Comparison of ENCODE assay signal across 12 cellular contexts in genomic region chr10:72218756-72219155, GRCh38. TPM values are rescaled to one million over a fixed set of nuclear protein-coding genes. Genes with fewer than 3 reads are reported as not detected.
DNase-seq lines count a peak whose midpoint lies in the region; ATAC-seq and TF ChIP-seq lines count a peak whose summit lies in the region.
"Had no signal": no experiment of that assay in that cellular context is flagged by ENCODE, and none has a peak within 500 bp of the region (broad histone marks: within the 10 kb centered on the region; RNA-seq: fewer than 3 reads in every experiment).

No MANE protein-coding gene starts in this region.

- no peak for DNase-seq in CD4-positive, alpha-beta memory T cell
- no peak for DNase-seq in PC-9
- no peak for DNase-seq in amniotic stem cell (lab: John Stamatoyannopoulos, UW)
- no peak for DNase-seq in SHP77 treated with DMSO at 0.1 percent for 48 hours (lab: John Stamatoyannopoulos, UW)
- DNase-seq: activated CD8-positive, alpha-beta memory T cell treated with anti-CD3 and anti-CD28 coated beads for 24 hours; effector CD4-positive, alpha-beta T cell; kidney; stimulated activated CD4-positive, alpha-beta T cell treated with anti-CD3 and anti-CD28 coated beads, Interleukin-2, amount 100 ng/mL, for 48 hours had no signal

- CTCF ChIA-PET in CD4-positive, alpha-beta memory T cell (lab: Charles Lee; ENCODE audit: partially characterized antibody), result interaction anchor here (1.0 to 9.1 kb wide), 13 partner anchors 11 to 322 kb away, joined by 3 to 89 read pairs (median 4); no protein-coding TSS in a partner anchor
- CTCF ChIA-PET in PC-9 (lab: Charles Lee), result interaction anchor here (1.1 to 1.5 kb wide), 2 partner anchors 92 to 119 kb away, joined by 3 read pairs; no protein-coding TSS in a partner anchor

- H2AFZ ChIP-seq in PC-9, result no peak overlapping the region

- H4K20me1 ChIP-seq in PC-9 (ENCODE audit: insufficient read depth), result no peaks in the 10 kb centered on the region

- peak overlapping the region; percentile 30 for H3K27ac ChIP-seq in CD4-positive, alpha-beta memory T cell (ENCODE audit: low read depth, low read length)
- peak overlapping the region; percentile 48 for H3K27ac ChIP-seq in PC-9
- H3K27ac ChIP-seq in rectal smooth muscle tissue (ENCODE audit: low read depth, low read length), result peak overlapping the region; percentile 2

- no peaks in the 10 kb centered on the region for H3K9me3 Mint-ChIP-seq in CD4-positive, alpha-beta memory T cell

- peaks cover 67% of the 10 kb centered on the region for H3K79me2 ChIP-seq in PC-9 (ENCODE audit: low read depth)

- intact Hi-C loops in CD4-positive, alpha-beta memory T cell (cut with micrococcal nuclease), result loop anchor here (2.0 to 10.0 kb wide), 4 partner anchors 44 to 156 kb away; partner anchors contain the start of gene DDIT4
- intact Hi-C loops in PC-9 (cut with micrococcal nuclease; ENCODE audit: unreplicated experiment), result loop anchor here (5.0 kb wide), 1 partner anchor 246 kb away; no protein-coding TSS in a partner anchor

- H3F3A ChIP-seq in PC-9 (ENCODE audit: insufficient read depth, low read depth), result peaks cover 65% of the 10 kb centered on the region

- no peaks in the 10 kb centered on the region for H3K9me2 ChIP-seq in PC-9 (ENCODE audit: insufficient read depth)

- no TSS peak for BruUV-seq in PC-9 (replicated peaks; lab: Mats Ljungman, UMichigan)

- H3K36me3 ChIP-seq in CD4-positive, alpha-beta memory T cell (ENCODE audit: insufficient read depth, low read length), result peaks cover 3% of the 10 kb centered on the region
- peaks cover 33% of the 10 kb centered on the region for H3K36me3 ChIP-seq in PC-9 (ENCODE audit: low read depth)
- H3K36me3 ChIP-seq in endocrine pancreas (ENCODE audit: control insufficient read depth, insufficient read depth, low read length), result no peaks in the 10 kb centered on the region
- no peaks in the 10 kb centered on the region for H3K36me3 ChIP-seq in rectal smooth muscle tissue (ENCODE audit: control insufficient read depth, insufficient read depth, low read length)

- H3K27me3 Mint-ChIP-seq in CD4-positive, alpha-beta memory T cell, result no peaks in the 10 kb centered on the region

- H3K36me3 Mint-ChIP-seq in CD4-positive, alpha-beta memory T cell, result peaks cover 13 to 35% of the 10 kb centered on the region in 2 donors

- H3K27ac Mint-ChIP-seq in CD4-positive, alpha-beta memory T cell, result peak overlapping the region; percentile 33 to 97 (median 85)

- H3K27me3 ChIP-seq in CD4-positive, alpha-beta memory T cell (ENCODE audit: insufficient read depth, low read length), result no peaks in the 10 kb centered on the region
- H3K27me3 ChIP-seq in PC-9 (ENCODE audit: insufficient read depth, low read depth) (no peaks in the 10 kb centered on the region), endocrine pancreas (ENCODE audit: control insufficient read depth, insufficient read depth, low read length) (no peaks in the 10 kb centered on the region), rectal smooth muscle tissue (ENCODE audit: control insufficient read depth, insufficient read depth, low read length) (no peaks in the 10 kb centered on the region)

- no peak for TF ChIP-seq CTCF in PC-9 (conservative IDR thresholded peaks at IDR 0.05)

- no peak overlapping the region for H3K9ac ChIP-seq in endocrine pancreas (ENCODE audit: control insufficient read depth, insufficient read depth, low read length)
- H3K9ac ChIP-seq in rectal smooth muscle tissue (ENCODE audit: low read length), result no peak overlapping the region

- H3K4me1 Mint-ChIP-seq in CD4-positive, alpha-beta memory T cell, result peaks cover 31 to 64% (median 49%) of the 10 kb centered on the region in 4 donors

- POLR2A ChIA-PET in CD4-positive, alpha-beta memory T cell (lab: Charles Lee; ENCODE audit: partially characterized antibody), result interaction anchor here (0.9 to 5.7 kb wide), 9 partner anchors 10 to 132 kb away, joined by 3 to 125 read pairs (median 4); partner anchors contain the start of gene SPOCK2
- POLR2A ChIA-PET in PC-9 (lab: Charles Lee; ENCODE audit: unreplicated experiment), result interaction anchor here (0.6 kb wide), 1 partner anchor 47 kb away, joined by 3 read pairs; no protein-coding TSS in a partner anchor

- peak overlapping the region; percentile 50 for H3K4me2 ChIP-seq in PC-9

- peaks cover 61% of the 10 kb centered on the region for H3K4me1 ChIP-seq in CD4-positive, alpha-beta memory T cell (ENCODE audit: insufficient read depth, low read length)
- H3K4me1 ChIP-seq in PC-9 (replicated peaks; ENCODE audit: insufficient read depth) (peaks cover 39% of the 10 kb centered on the region), endocrine pancreas (ENCODE audit: control insufficient read depth, insufficient read depth, low read length) (peaks cover 8% of the 10 kb centered on the region), rectal smooth muscle tissue (ENCODE audit: control insufficient read depth, insufficient read depth, low read length) (peaks cover 11% of the 10 kb centered on the region)

- H3K4me3 Mint-ChIP-seq in CD4-positive, alpha-beta memory T cell, result peak overlapping the region; percentile 40 to 79 (median 68)

- H3K4me3 ChIP-seq in CD4-positive, alpha-beta memory T cell (ENCODE audit: low read length in 2 of 2), result no peak overlapping the region
- peak overlapping the region; percentile 17; the same call in 1 of the 2 replicates for H3K4me3 ChIP-seq in PC-9
- H3K4me3 ChIP-seq in endocrine pancreas (ENCODE audit: control insufficient read depth, insufficient read depth, low read length), result peak overlapping the region; percentile 38
- peak overlapping the region; percentile 41 for H3K4me3 ChIP-seq in rectal smooth muscle tissue (ENCODE audit: low read length)

- no peaks in the 10 kb centered on the region for H3K9me3 ChIP-seq in CD4-positive, alpha-beta memory T cell (ENCODE audit: control insufficient read depth in 1 of 2, low read length in 2 of 2)
- H3K9me3 ChIP-seq in PC-9 (ENCODE audit: insufficient read depth, low read depth) (no peaks in the 10 kb centered on the region), endocrine pancreas (ENCODE audit: control insufficient read depth, low read length) (no peaks in the 10 kb centered on the region)

- no peak for ATAC-seq in GM18511 (IDR thresholded peaks at IDR 0.05; ENCODE audit: unreplicated experiment)
- no peak for ATAC-seq in HG02571 (IDR thresholded peaks at IDR 0.05; ENCODE audit: unreplicated experiment)

RNA-seq across cellular contexts. Expression of gene ASCC1, which starts 2.7 kb away (rescaled TPM):
- total RNA-seq in CD4-positive, alpha-beta memory T cell, result 10 to 100 TPM; 14.3 to 17.5 TPM
- 10 to 100 TPM; 19.6 to 24.9 TPM for polyA plus RNA-seq in CD4-positive, alpha-beta memory T cell
- 108 and 129 TPM in 2 replicates for total RNA-seq in PC-9 (2021)

RNA-seq across cellular contexts. Expression of gene ANAPC16, which starts 2.9 kb away (rescaled TPM):
- total RNA-seq in CD4-positive, alpha-beta memory T cell, result 100 to 1,000 TPM; 114 to 118 TPM
- 100 to 1,000 TPM; 324 to 472 TPM for polyA plus RNA-seq in CD4-positive, alpha-beta memory T cell
- 142 and 171 TPM in 2 replicates for total RNA-seq in PC-9 (2021)

RNA-seq across cellular contexts. Expression of gene DDIT4, which starts 55.0 kb away (rescaled TPM):
- total RNA-seq in CD4-positive, alpha-beta memory T cell, result 10 to 100 TPM; 23.1 to 24.5 TPM
- 100 to 1,000 TPM; 154 to 635 TPM for polyA plus RNA-seq in CD4-positive, alpha-beta memory T cell
- total RNA-seq in PC-9 (2021), result 178 and 212 TPM in 2 replicates

Comparison
In these comparisons a context has a peak if more than half of its experiments do, and no peak if none do; other contexts are left out.
1. H3K4me3 ChIP-seq: peak in PC-9 (single experiment), endocrine pancreas (single experiment) and rectal smooth muscle tissue (single experiment); none in CD4-positive, alpha-beta memory T cell (0 of 2).
2. Peak in every context shown above with its lines, with median percentiles within 50 percentile points of each other: H3K27ac ChIP-seq.